ENCODE assay signal across 8 cellular contexts in the genomic region with DNA sequence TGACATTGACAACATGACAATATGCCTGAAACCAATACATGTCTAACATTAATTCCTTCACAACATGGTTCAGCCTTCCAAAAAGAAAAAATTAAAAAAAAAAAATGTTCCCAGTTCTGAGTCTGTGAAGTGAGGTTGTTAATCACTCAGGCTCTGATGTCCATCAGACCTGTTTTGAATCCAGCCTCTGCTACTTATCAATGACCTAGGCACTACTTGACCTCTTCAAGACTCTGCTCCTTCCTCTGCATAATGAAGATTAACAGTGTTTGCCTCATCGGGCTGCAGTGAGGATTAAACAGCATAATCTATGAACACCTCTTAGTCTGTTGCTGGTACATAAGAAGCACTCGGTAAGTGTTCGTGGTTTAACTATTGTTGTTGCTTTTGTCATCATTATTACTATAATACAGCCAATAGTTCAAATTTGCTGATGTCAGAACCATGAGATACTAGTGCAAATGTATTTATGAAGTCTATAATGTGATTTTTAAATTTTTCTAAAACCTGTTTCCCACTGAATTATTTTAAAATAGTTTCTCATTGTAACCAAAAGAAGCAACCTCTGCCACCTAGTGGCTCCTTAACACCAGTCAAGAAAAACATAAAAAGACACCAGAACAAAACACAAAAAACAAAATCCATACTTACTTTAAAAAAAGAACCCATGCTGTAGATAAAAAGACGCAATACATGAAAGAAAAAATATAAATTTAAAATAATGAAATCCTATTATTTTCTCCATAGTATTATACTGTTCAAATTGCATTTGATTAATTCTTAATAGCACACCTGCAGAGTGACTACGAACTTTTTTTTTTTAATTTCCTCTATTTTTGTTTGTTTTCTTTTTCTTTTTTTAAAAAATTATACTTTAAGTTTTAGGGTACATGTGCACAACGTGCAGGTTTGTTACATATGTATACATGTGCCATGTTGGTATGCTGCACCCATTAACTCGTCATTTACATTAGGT. TPM values are rescaled to one million over a fixed set of nuclear protein-coding genes. Genes with fewer than 3 reads are reported as not detected.
DNase-seq lines count a peak whose midpoint lies in the region; ATAC-seq and TF ChIP-seq lines count a peak whose summit lies in the region.

No MANE protein-coding gene starts in this region.

- intact Hi-C loops in A673 (cut with micrococcal nuclease; ENCODE audit: unreplicated experiment), result loop anchor here (5.0 kb wide), 3 partner anchors 62 to 262 kb away; a partner anchor contains a TSS
- intact Hi-C loops in spleen (cut with DNase I; ENCODE audit: low total_unique reads), result loop anchor here (10.0 kb wide), 1 partner anchor 265 kb away; no protein-coding TSS in a partner anchor

- H3K4me2 ChIP-seq in OCI-LY1 (ENCODE audit: low read length) (no peak overlapping the region), fibroblast of lung (ENCODE audit: extremely low read depth, insufficient read depth, low read length) (no peak overlapping the region)

- H4K20me1 ChIP-seq in OCI-LY1 (ENCODE audit: insufficient read depth, low read length), result no peaks in the 10 kb centered on the region
- H4K20me1 ChIP-seq in fibroblast of lung (ENCODE audit: control insufficient read depth, extremely low read depth, insufficient read depth, low read length), result no peaks in the 10 kb centered on the region

- H3K4me3 ChIP-seq in A673 (ENCODE audit: low read depth, low read length, poor library complexity, severe bottlenecking), result no peak overlapping the region
- H3K4me3 ChIP-seq in OCI-LY1 (ENCODE audit: low read depth, low read length, poor library complexity, severe bottlenecking), result no peak overlapping the region
- no peak overlapping the region for H3K4me3 ChIP-seq in fibroblast of lung (replicated peaks in 1 of 4; ENCODE audit: control extremely low read depth in 1 of 4, insufficient read depth in 1 of 4, low read depth in 3 of 4, low read length in 4 of 4)
- no peak overlapping the region for H3K4me3 ChIP-seq in spleen

- CTCF ChIA-PET in A673 (lab: Charles Lee), result interaction anchor here (0.7 to 1.6 kb wide), 3 partner anchors 19 to 263 kb away, joined by 3 to 9 read pairs (median 5); no protein-coding TSS in a partner anchor

- POLR2A ChIA-PET in A673 (lab: Charles Lee; ENCODE audit: low non-redundant PET), result interaction anchor here (0.7 kb wide), 1 partner anchor 1575 kb away, joined by 3 read pairs; no protein-coding TSS in a partner anchor

- no TSS peak for BruUV-seq in A673 (replicated peaks; lab: Mats Ljungman, UMichigan)

- H3K79me2 ChIP-seq in OCI-LY1 (ENCODE audit: insufficient read depth, low read length) (no peaks in the 10 kb centered on the region), fibroblast of lung (ENCODE audit: control insufficient read depth, insufficient read depth, low read length) (no peaks in the 10 kb centered on the region)

- H3K27ac Mint-ChIP-seq in activated naive CD8-positive, alpha-beta T cell treated with anti-CD3 and anti-CD28 coated beads for 36 hours, result no peak overlapping the region

- H3K27me3 ChIP-seq in A673 (replicated peaks; ENCODE audit: insufficient read depth, low read depth, low read length, poor library complexity) (no peaks in the 10 kb centered on the region), OCI-LY1 (ENCODE audit: insufficient read depth, low read length) (no peaks in the 10 kb centered on the region), fibroblast of lung (ENCODE audit: control insufficient read depth, insufficient read depth, low read length) (no peaks in the 10 kb centered on the region), spleen (replicated peaks in 1 of 7) (no peaks in the 10 kb centered on the region)

- TF ChIP-seq POLR2A in spleen (IDR thresholded peaks at IDR 0.05), result no peak

- peak; percentile 49 for DNase-seq in A673 (ENCODE audit: low spot score)
- peak; percentile 14 for DNase-seq in GM13977 (ENCODE audit: low spot score)
- DNase-seq in fibroblast of lung (ENCODE audit: low read depth in 2 of 2), result peak; percentile 30 to 71
- no peak for DNase-seq in spleen
- no peak for DNase-seq in activated naive CD8-positive, alpha-beta T cell treated with anti-CD3 and anti-CD28 coated beads for 36 hours

- ATAC-seq in HG03432 (IDR thresholded peaks at IDR 0.05; ENCODE audit: unreplicated experiment), result no peak
- ATAC-seq in GM21825 (IDR thresholded peaks at IDR 0.05; ENCODE audit: unreplicated experiment), result no peak

- H3K4me1 ChIP-seq in A673 (ENCODE audit: insufficient read depth, low read length, poor library complexity, severe bottlenecking), result no peaks in the 10 kb centered on the region
- H3K4me1 ChIP-seq in OCI-LY1 (ENCODE audit: insufficient read depth, low read length, severe bottlenecking), result no peaks in the 10 kb centered on the region
- H3K4me1 ChIP-seq in fibroblast of lung (ENCODE audit: control insufficient read depth, extremely low read depth, insufficient read depth, low read length), result no peaks in the 10 kb centered on the region
- H3K4me1 ChIP-seq in spleen, result no peaks in the 10 kb centered on the region

- no peaks in the 10 kb centered on the region for H3K4me1 Mint-ChIP-seq in activated naive CD8-positive, alpha-beta T cell treated with anti-CD3 and anti-CD28 coated beads for 36 hours

- H3K9ac ChIP-seq in OCI-LY1 (ENCODE audit: low read length), result no peak overlapping the region
- H3K9ac ChIP-seq in fibroblast of lung (ENCODE audit: insufficient read depth, low read length), result no peak overlapping the region

- no peaks in the 10 kb centered on the region for H3K27me3 Mint-ChIP-seq in activated naive CD8-positive, alpha-beta T cell treated with anti-CD3 and anti-CD28 coated beads for 36 hours

- H2AFZ ChIP-seq in OCI-LY1 (ENCODE audit: low read length) (no peak overlapping the region), fibroblast of lung (ENCODE audit: low read length) (no peak overlapping the region)

- H3K9me3 ChIP-seq in A673 (ENCODE audit: low read depth, low read length, poor library complexity, severe bottlenecking), result no peaks in the 10 kb centered on the region
- H3K9me3 ChIP-seq in OCI-LY1 (ENCODE audit: low read length), result no peaks in the 10 kb centered on the region
- no peaks in the 10 kb centered on the region for H3K9me3 ChIP-seq in fibroblast of lung (ENCODE audit: control insufficient read depth, insufficient read depth, low read depth, low read length)
- H3K9me3 ChIP-seq in spleen, result peaks cover 0 to 10% (median 0%) of the 10 kb centered on the region in 8 donors

- peak; percentile 79 for TF ChIP-seq CTCF in A673 (conservative IDR thresholded peaks at IDR 0.05; ENCODE audit: low read depth, low read length)
- TF ChIP-seq CTCF in GM13977 (IDR thresholded peaks at IDR 0.05; ENCODE audit: extremely low read depth, insufficient read depth, missing control alignments), result peak; percentile 62
- peak; percentile 66 for TF ChIP-seq CTCF in OCI-LY1 (IDR thresholded peaks at IDR 0.05; ENCODE audit: low read length)
- peak; percentile 62 to 64 for TF ChIP-seq CTCF in fibroblast of lung (conservative IDR thresholded peaks at IDR 0.05 in 1 of 2, IDR thresholded peaks at IDR 0.05 in 1 of 2; ENCODE audit: low read depth in 1 of 2, low read length in 2 of 2)
- TF ChIP-seq CTCF in spleen (IDR thresholded peaks at IDR 0.05 in 8 of 11, conservative IDR thresholded peaks at IDR 0.05 in 3 of 11), result peak in 9 of 11 experiments; percentile 11 to 49 (median 39)

- H3F3A ChIP-seq in OCI-LY1 (ENCODE audit: insufficient read depth, low read length), result no peaks in the 10 kb centered on the region

- no peaks in the 10 kb centered on the region for H3K36me3 Mint-ChIP-seq in activated naive CD8-positive, alpha-beta T cell treated with anti-CD3 and anti-CD28 coated beads for 36 hours

- in situ Hi-C loops in GM13977 (cut with MboI; ENCODE audit: low pct_unique_long_range_greater_than_20kb, low sequenced_read_pairs, unreplicated experiment), result no loop called here

- H3K36me3 ChIP-seq in A673 (ENCODE audit: insufficient read depth, low read length, poor library complexity, severe bottlenecking) (no peaks in the 10 kb centered on the region), OCI-LY1 (ENCODE audit: insufficient read depth, low read length) (no peaks in the 10 kb centered on the region), fibroblast of lung (ENCODE audit: control insufficient read depth, insufficient read depth, low read length) (no peaks in the 10 kb centered on the region), spleen (no peaks in the 10 kb centered on the region)

- 65 to 79% (median 71%) methylated on average over 7 of the region's 7 CpGs for WGBS in spleen, 5 donors

- no peak overlapping the region for H3K27ac ChIP-seq in A673 (ENCODE audit: low read depth, low read length, poor library complexity, severe bottlenecking)
- no peak overlapping the region for H3K27ac ChIP-seq in OCI-LY1 (ENCODE audit: low read depth, low read length, poor library complexity, severe bottlenecking)
- no peak overlapping the region for H3K27ac ChIP-seq in fibroblast of lung (ENCODE audit: insufficient read depth, low read length)
- no peak overlapping the region for H3K27ac ChIP-seq in spleen

- H3K4me3 Mint-ChIP-seq in activated naive CD8-positive, alpha-beta T cell treated with anti-CD3 and anti-CD28 coated beads for 36 hours, result no peak overlapping the region

- no peaks in the 10 kb centered on the region for H3K9me3 Mint-ChIP-seq in activated naive CD8-positive, alpha-beta T cell treated with anti-CD3 and anti-CD28 coated beads for 36 hours

- H3K9me2 ChIP-seq in OCI-LY1 (ENCODE audit: low read depth, low read length), result no peaks in the 10 kb centered on the region

RNA-seq across cellular contexts. Expression of a gene that starts 20.3 kb away (rescaled TPM):
- total RNA-seq in A673 (2021) (57.0 and 60.1 TPM in 2 replicates), fibroblast of lung (45.5 and 49.5 TPM in 2 replicates), spleen (10 to 100 TPM; 33.7 to 41.3 (median 39.0) TPM)
- polyA plus RNA-seq in fibroblast of lung (32.6 and 36.5 TPM in 2 replicates), spleen (1 to 10 TPM; 6.1 to 9.8 (median 9.6) TPM)
- polyA plus RNA-seq in fibroblast of lung (2012), result 33.0 and 36.0 TPM in 2 replicates
- polyA minus RNA-seq in fibroblast of lung (ENCODE audit: low replicate concordance), result 1.8 and 6.3 TPM in 2 replicates
- 10 to 100 TPM; 62.3 to 65.4 TPM for total RNA-seq in activated naive CD8-positive, alpha-beta T cell treated with anti-CD3 and anti-CD28 coated beads for 36 hours

Comparison
In these comparisons a context has a peak if more than half of its experiments do, and no peak if none do; other contexts are left out.
1. DNase-seq: peak in A673 (single experiment), GM13977 (single experiment) and fibroblast of lung (2 of 2); none in spleen (single experiment) and activated naive CD8-positive, alpha-beta T cell treated with anti-CD3 and anti-CD28 coated beads for 36 hours (single experiment).
2. Peak in every context shown above with its lines, with median percentiles within 50 percentile points of each other: CTCF ChIP-seq.